ENCODE assay signal across 22 cellular contexts in the genomic region with DNA sequence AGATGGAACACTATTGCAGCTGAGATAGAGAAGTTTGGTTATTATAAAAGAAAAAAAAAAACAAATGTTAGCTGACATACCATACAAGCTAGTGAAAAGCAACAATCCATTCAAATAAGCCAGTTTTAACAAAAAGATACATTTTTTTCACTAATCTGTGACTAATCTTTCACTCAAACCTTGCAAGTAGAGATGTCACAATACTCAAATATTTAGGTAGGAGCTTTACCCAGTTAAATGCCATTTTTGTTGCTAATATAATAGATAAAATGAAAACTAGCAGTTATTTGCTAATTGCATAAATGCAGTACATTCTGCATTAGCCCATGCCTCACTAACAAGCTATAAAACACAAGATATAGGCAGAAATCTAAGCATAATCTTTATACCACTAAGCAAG.
"Had no signal": no experiment of that assay in that cellular context is flagged by ENCODE, and none has a peak within 500 bp of the region (broad histone marks: within the 10 kb centered on the region; RNA-seq: fewer than 3 reads in every experiment).

No MANE protein-coding gene starts in this region.

- H3K27me3 ChIP-seq: ascending aorta, body of pancreas had no signal

- H3K27ac Mint-ChIP-seq: WTC11 had no signal

- H2AFZ ChIP-seq: PC-9 had no signal

- H3K36me3 Mint-ChIP-seq: WTC11 had no signal

- H3K4me3 Mint-ChIP-seq: WTC11 had no signal

- H3K4me2 ChIP-seq: KMS-11, PC-9 had no signal

- ATAC-seq: body of pancreas, WTC11 had no signal

- H3K9me3 Mint-ChIP-seq: activated naive CD8-positive, alpha-beta T cell treated with anti-CD3 and anti-CD28 coated beads, Interleukin-2, amount 10 ng/mL, durations not matched to agents 7 days and 5 days; T-helper 2 cell treated with Interferon-gamma antibody and Interleukin-4, amounts not matched to agents 5 μg/mL and 100 μg/mL, for 36 hours; WTC11 had no signal

- H3K27ac ChIP-seq: ascending aorta, body of pancreas, KMS-11, PC-9, SK-N-MC had no signal

- H3K9me3 ChIP-seq: ascending aorta, body of pancreas had no signal

- H3K27me3 Mint-ChIP-seq: activated naive CD8-positive, alpha-beta T cell treated with anti-CD3 and anti-CD28 coated beads, Interleukin-2, amount 10 ng/mL, durations not matched to agents 7 days and 5 days had no signal

- DNase-seq: activated CD4-positive, alpha-beta T cell treated with anti-CD3 and anti-CD28 coated beads, Interleukin-2, amount 50 U/mL, for 4 hours; activated CD4-positive, CD25-positive, alpha-beta regulatory T cell treated with anti-CD3 and anti-CD28 coated beads, Interleukin-2, amount 50 U/mL, for 72 hours; activated naive CD4-positive, alpha-beta T cell treated with anti-CD3 and anti-CD28 coated beads, Interleukin-2, amount 50 U/mL, for 16 hours; activated T-cell treated with anti-CD3 and anti-CD28 coated beads, Interleukin-2, amount 50 U/mL, for 1 hour; amniotic stem cell; body of pancreas; central memory CD4-positive, alpha-beta T cell; MM.1S; NCI-H1092; NCI-H1417; NCI-H2029; NCI-H2107; NCI-H2171 treated with DMSO at 0.1 percent for 48 hours; NCI-H69; PC-9; SIG-M5 had no signal

- H3K4me1 ChIP-seq: ascending aorta, body of pancreas had no signal

- H3K9ac ChIP-seq: KMS-11 had no signal

- H3K4me3 ChIP-seq: ascending aorta, body of pancreas, PC-9, SK-N-MC had no signal
